In genomic region chr22:21567456-21568206, GRCh38 we compare ENCODE assay signal across 1 cellular context.
TF ChIP-seq lines count a peak whose summit lies in the region.

TSS of gene UBE2L3 (plus strand) at chr22:21567714. CDS start at chr22:21567745, 31 bp downstream.

TF ChIP-seq in K562, 482 proteins besides CTCF, POLR2A, EP300 and RAD21 (continued from another document and continues in another):
- no peak for TF ChIP-seq ZNF551 (CRISPR knock-in tag; IDR thresholded peaks at IDR 0.05)
- TF ChIP-seq ZC3H11A (IDR thresholded peaks at IDR 0.05; ENCODE audit: low read depth, low read length), result peak; percentile 89
- TF ChIP-seq MYC (IDR thresholded peaks at IDR 0.05; ENCODE audit: low read depth, low read length), result peak; percentile 94
- no peak for TF ChIP-seq MYC (CRISPR knock-in tag; IDR thresholded peaks at IDR 0.05; ENCODE audit: borderline replicate concordance, low read depth)
- TF ChIP-seq THAP12 (CRISPR knock-in tag; IDR thresholded peaks at IDR 0.05), result no peak
- TF ChIP-seq PML (IDR thresholded peaks at IDR 0.05; ENCODE audit: low read length), result no peak
- TF ChIP-seq NFIC (IDR thresholded peaks at IDR 0.05), result no peak
- 0 out of 2 replicates have a peak, but pooled peaks have one; percentile 72 for TF ChIP-seq HIVEP1 (CRISPR knock-in tag; IDR thresholded peaks at IDR 0.05)
- TF ChIP-seq HMGXB4 (CRISPR knock-in tag; IDR thresholded peaks at IDR 0.05), result peak; percentile 100
- no peak for TF ChIP-seq CGGBP1 (CRISPR knock-in tag; IDR thresholded peaks at IDR 0.05)
- no peak for TF ChIP-seq NEUROD1 (IDR thresholded peaks at IDR 0.05; ENCODE audit: borderline replicate concordance, low read depth, low read length, partially characterized antibody)
- TF ChIP-seq CBX2 (IDR thresholded peaks at IDR 0.05; ENCODE audit: insufficient read depth, low read length, poor library complexity, severe bottlenecking), result no peak
- TF ChIP-seq ZNF133 (CRISPR knock-in tag; IDR thresholded peaks at IDR 0.05), result peak; percentile 83
- no peak for TF ChIP-seq ZKSCAN3 (CRISPR knock-in tag; IDR thresholded peaks at IDR 0.05)
- no peak; the same call in 1 of the 2 replicates for TF ChIP-seq TSHZ1 (CRISPR knock-in tag; IDR thresholded peaks at IDR 0.05)
- no peak; the same call in 1 of the 2 replicates for TF ChIP-seq ZNF436 (CRISPR knock-in tag; IDR thresholded peaks at IDR 0.05)
- peak; percentile 80 for TF ChIP-seq CHD2 (IDR thresholded peaks at IDR 0.05; ENCODE audit: low read depth, low read length)
- peak; percentile 91 for TF ChIP-seq ZBTB17 (CRISPR knock-in tag; IDR thresholded peaks at IDR 0.05)
- no peak for TF ChIP-seq USF1 (CRISPR knock-in tag; IDR thresholded peaks at IDR 0.05)
- no peak for TF ChIP-seq DDX20 (tag; IDR thresholded peaks at IDR 0.05; ENCODE audit: low read depth)
- TF ChIP-seq ZBTB8A (IDR thresholded peaks at IDR 0.05; ENCODE audit: partially characterized antibody), result no peak
- no peak for TF ChIP-seq ELF1 (tag; IDR thresholded peaks at IDR 0.05)
- no peak for TF ChIP-seq ZBTB1 (CRISPR knock-in tag; IDR thresholded peaks at IDR 0.05; ENCODE audit: borderline replicate concordance, low read depth)
- TF ChIP-seq NCOA1 (IDR thresholded peaks at IDR 0.05; ENCODE audit: low read depth), result no peak
- TF ChIP-seq FOXM1 (IDR thresholded peaks at IDR 0.05; ENCODE audit: low read depth), result no peak
- TF ChIP-seq FOXM1 (CRISPR knock-in tag; IDR thresholded peaks at IDR 0.05; ENCODE audit: low read depth), result no peak
- peak; percentile 45; the same call in 1 of the 2 replicates for TF ChIP-seq RFX5 (IDR thresholded peaks at IDR 0.05; ENCODE audit: low read depth, low read length)
- TF ChIP-seq ZNF165 (CRISPR knock-in tag; IDR thresholded peaks at IDR 0.05; ENCODE audit: borderline replicate concordance), result peak; percentile 64; the same call in 1 of the 2 replicates
- no peak for TF ChIP-seq FOXK2 (conservative IDR thresholded peaks at IDR 0.05 in 1 of 2, IDR thresholded peaks at IDR 0.05 in 1 of 2; ENCODE audit: low read depth in 2 of 2)
- TF ChIP-seq SAFB (IDR thresholded peaks at IDR 0.05; ENCODE audit: borderline replicate concordance, low read depth, low read length), result peak; percentile 66; the same call in 1 of the 2 replicates
- TF ChIP-seq ZNF518B (CRISPR knock-in tag; IDR thresholded peaks at IDR 0.05), result no peak
- no peak for TF ChIP-seq ZNF316 (IDR thresholded peaks at IDR 0.05)
- TF ChIP-seq CHD4 (IDR thresholded peaks at IDR 0.05; ENCODE audit: insufficient read depth, insufficient replicate concordance, low read depth, low read length, poor library complexity, severe bottlenecking), result peak; percentile 100
- no peak for TF ChIP-seq DLX4 (CRISPR knock-in tag; IDR thresholded peaks at IDR 0.05)
- no peak for TF ChIP-seq ESRRB (CRISPR knock-in tag; IDR thresholded peaks at IDR 0.05; ENCODE audit: borderline replicate concordance)
- TF ChIP-seq BRCA1 (IDR thresholded peaks at IDR 0.05), result no peak
- TF ChIP-seq BRCA1 (CRISPR knock-in tag; IDR thresholded peaks at IDR 0.05), result no peak
- no peak for TF ChIP-seq NELFE (IDR thresholded peaks at IDR 0.05; ENCODE audit: insufficient read depth, insufficient read length)
- TF ChIP-seq ZNF318 (IDR thresholded peaks at IDR 0.05; ENCODE audit: borderline replicate concordance in 1 of 2, low read depth in 1 of 2), result no peak
- no peak for TF ChIP-seq TCF7L2 (IDR thresholded peaks at IDR 0.05; ENCODE audit: low read depth, low read length)
- TF ChIP-seq BCL6 (CRISPR knock-in tag; IDR thresholded peaks at IDR 0.05), result peak; percentile 71; the same call in 1 of the 2 replicates
